ENCODE assay signal across 8 cellular contexts in the genomic region with DNA sequence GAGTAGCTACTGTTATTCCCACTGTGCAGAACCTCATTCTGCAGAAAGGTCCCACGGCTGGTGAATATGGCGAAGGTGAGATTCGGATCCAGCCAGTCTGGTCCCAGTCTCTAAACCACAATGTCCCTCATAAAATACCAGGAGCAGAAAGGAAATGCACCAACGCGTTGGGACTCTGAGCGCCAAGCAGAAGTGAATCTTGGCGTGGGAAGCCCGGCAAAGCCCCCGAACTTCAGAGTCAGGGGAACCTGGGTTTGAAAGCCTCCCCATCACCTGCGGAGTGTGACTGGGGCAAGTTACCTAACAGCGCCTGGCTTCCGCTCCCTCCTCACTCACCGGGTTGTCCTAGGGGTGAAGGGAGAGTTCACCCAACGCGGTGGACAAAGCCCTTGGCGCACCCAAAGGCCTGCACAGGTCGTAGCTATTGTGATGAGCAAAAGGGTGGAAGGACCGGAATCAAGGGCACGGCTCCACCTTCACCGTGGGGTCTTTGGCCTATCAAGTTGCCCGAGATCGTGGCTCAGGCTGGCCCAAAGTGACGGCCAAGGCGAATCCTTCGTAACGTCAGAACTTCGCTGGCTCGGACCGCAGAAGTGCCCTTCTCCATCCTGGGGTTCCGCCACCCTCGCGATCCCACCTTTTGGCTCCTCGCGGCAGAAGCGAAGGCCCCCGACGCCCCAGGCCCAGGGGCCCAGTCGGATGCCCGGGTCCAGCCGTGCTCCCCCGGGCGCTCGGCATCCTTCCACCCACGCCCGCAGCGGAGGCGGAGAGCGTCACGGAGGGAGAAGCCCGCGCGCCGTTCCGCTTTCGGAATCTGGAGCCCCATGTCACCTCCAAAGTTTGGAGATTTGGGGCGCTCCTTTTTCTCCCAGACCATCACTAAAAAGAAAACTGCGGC. TPM values are rescaled to one million over a fixed set of nuclear protein-coding genes. Genes with fewer than 3 reads are reported as not detected.
A peak's percentile ranks its signal among the peaks of the same experiment; 100 is the strongest.
DNase-seq lines count a peak whose midpoint lies in the region; ATAC-seq, FAIRE-seq and TF ChIP-seq lines count a peak whose summit lies in the region.

No MANE protein-coding gene starts in this region.

- H3K4me1 Mint-ChIP-seq in activated naive CD8-positive, alpha-beta T cell treated with anti-CD3 and anti-CD28 coated beads for 36 hours: peaks cover 40% of the 10 kb centered on the region

- FAIRE-seq in keratinocyte (lab: Jason Lieb, UNC): no peak

- no peaks in the 10 kb centered on the region for H3K27me3 ChIP-seq in Panc1 (ENCODE audit: control insufficient read depth, insufficient read depth, low read length)
- no peaks in the 10 kb centered on the region for H3K27me3 ChIP-seq in keratinocyte (ENCODE audit: control insufficient read depth, extremely low read depth, insufficient read depth, low read length)

- H3K79me2 ChIP-seq in keratinocyte (ENCODE audit: control insufficient read depth, insufficient read depth, low read length): peaks cover 54% of the 10 kb centered on the region

- H3K9me3 ChIP-seq in Panc1 (ENCODE audit: control insufficient read depth, insufficient read depth, low read depth, low read length): no peaks in the 10 kb centered on the region
- H3K9me3 ChIP-seq in keratinocyte (ENCODE audit: control insufficient read depth, low read depth, low read length): no peaks in the 10 kb centered on the region

- H3K27ac ChIP-seq in Panc1 (ENCODE audit: low read length) (peak overlapping the region; percentile 80), keratinocyte (ENCODE audit: control insufficient read depth, insufficient read depth, low read length) (peak overlapping the region; percentile 11)

- H3K36me3 Mint-ChIP-seq in activated naive CD8-positive, alpha-beta T cell treated with anti-CD3 and anti-CD28 coated beads for 36 hours: peaks cover 45% of the 10 kb centered on the region

- no peak overlapping the region for H2AFZ ChIP-seq in keratinocyte (ENCODE audit: control insufficient read depth, low read length)

- H3K4me1 ChIP-seq in Panc1 (ENCODE audit: control insufficient read depth, insufficient read depth, low read length) (peaks cover 61% of the 10 kb centered on the region), keratinocyte (ENCODE audit: control insufficient read depth, extremely low read depth, insufficient read depth, low read length) (peaks cover 29% of the 10 kb centered on the region)

- H3K36me3 ChIP-seq in Panc1 (ENCODE audit: control insufficient read depth, insufficient read depth, low read length): no peaks in the 10 kb centered on the region; the same call in 1 of the 2 replicates
- peaks cover 0 to 4% of the 10 kb centered on the region in 2 experiments for H3K36me3 ChIP-seq in keratinocyte (ENCODE audit: control insufficient read depth in 2 of 2, extremely low read depth in 1 of 2, insufficient read depth in 2 of 2, low read length in 2 of 2)

- no peaks in the 10 kb centered on the region for H4K20me1 ChIP-seq in keratinocyte (ENCODE audit: control insufficient read depth, extremely low read depth, insufficient read depth, low read length)

- no TSS peak for BruUV-seq in Panc1 (replicated peaks; lab: Mats Ljungman, UMichigan)

- in situ Hi-C loops in Panc1 (cut with HindIII; ENCODE audit: low pct_unique_long_range_greater_than_20kb, low sequenced_read_pairs): no loop called here

- ATAC-seq in GM19397 (IDR thresholded peaks at IDR 0.05; ENCODE audit: unreplicated experiment) (peak; percentile 5), Panc1 (peak; percentile 3; the same call in 1 of the 2 replicates), GM21447 (IDR thresholded peaks at IDR 0.05; ENCODE audit: unreplicated experiment) (no peak)

- DNase-seq in Panc1 (ENCODE audit: low read depth, low spot score) (no peak), keratinocyte (ENCODE audit: low read depth, low spot score) (no peak), NCI-H226 (no peak), RPMI8226 (no peak)
- DNase-seq in activated naive CD8-positive, alpha-beta T cell treated with anti-CD3 and anti-CD28 coated beads for 36 hours: peak; percentile 81
- DNase-seq in stimulated activated CD4-positive, alpha-beta T cell treated with anti-CD3 and anti-CD28 coated beads, Interleukin-4, amount 100 ng/mL, for 1 hour: peak; percentile 83

- H3K27me3 Mint-ChIP-seq in activated naive CD8-positive, alpha-beta T cell treated with anti-CD3 and anti-CD28 coated beads for 36 hours: no peaks in the 10 kb centered on the region

- H3K9ac ChIP-seq in keratinocyte (ENCODE audit: control insufficient read depth, extremely low read depth, insufficient read depth, low read length): peak overlapping the region; percentile 74

- H3K4me2 ChIP-seq in keratinocyte (ENCODE audit: control insufficient read depth, extremely low read depth, insufficient read depth, low read depth, low read length): peak overlapping the region; percentile 79

- no peaks in the 10 kb centered on the region for H3K9me1 ChIP-seq in keratinocyte (ENCODE audit: control insufficient read depth, extremely low read depth, insufficient read depth, low read length)

- intact Hi-C loops in Panc1 (cut with micrococcal nuclease; ENCODE audit: unreplicated experiment): no loop called here

- POLR2A ChIA-PET in Panc1 (lab: Charles Lee): interaction anchor here (0.5 to 0.7 kb wide), 5 partner anchors 110 to 373 kb away, joined by 3 to 6 read pairs (median 5); partner anchors contain the start of gene BAG3

- no peaks in the 10 kb centered on the region for H3K9me3 Mint-ChIP-seq in activated naive CD8-positive, alpha-beta T cell treated with anti-CD3 and anti-CD28 coated beads for 36 hours

- CTCF ChIA-PET in Panc1 (lab: Charles Lee): interaction anchor here (0.6 to 0.9 kb wide), 3 partner anchors 43 to 1628 kb away, joined by 3 read pairs; no protein-coding TSS in a partner anchor

- H3K4me3 Mint-ChIP-seq in activated naive CD8-positive, alpha-beta T cell treated with anti-CD3 and anti-CD28 coated beads for 36 hours: peak overlapping the region; percentile 87

- peak overlapping the region; percentile 75 to 82 for H3K4me3 ChIP-seq in Panc1 (ENCODE audit: low read depth in 2 of 2, low read length in 2 of 2)
- H3K4me3 ChIP-seq in keratinocyte (ENCODE audit: control insufficient read depth in 2 of 3, extremely low read depth in 1 of 3, insufficient read depth in 2 of 3, low read depth in 1 of 3, low read length in 3 of 3): peak overlapping the region; percentile 64 to 79 (median 68)

- dilution Hi-C loops in keratinocyte (cut with MboI; ENCODE audit: extremely low pct_ligation_motif_present, low sequenced_read_pairs): no loop called here

- H3K27ac Mint-ChIP-seq in activated naive CD8-positive, alpha-beta T cell treated with anti-CD3 and anti-CD28 coated beads for 36 hours: peak overlapping the region; percentile 90

- TF ChIP-seq CTCF in Panc1 (IDR thresholded peaks at IDR 0.05) (no peak), keratinocyte (optimal IDR thresholded peaks at IDR 0.05 in 1 of 3, IDR thresholded peaks at IDR 0.05 in 1 of 3, conservative IDR thresholded peaks at IDR 0.05 in 1 of 3; ENCODE audit: extremely low read depth in 1 of 3, insufficient read depth in 2 of 3, low read length in 3 of 3) (no peak)

RNA-seq across cellular contexts. Expression of gene RGS10, which starts 0.8 kb away (rescaled TPM):
- total RNA-seq in Panc1 (2021; ENCODE audit: unreplicated experiment): 68.6 TPM
- 64.0 TPM for polyA plus RNA-seq in Panc1 (2012; ENCODE audit: insufficient read length)
- total RNA-seq in activated naive CD8-positive, alpha-beta T cell treated with anti-CD3 and anti-CD28 coated beads for 36 hours: 100 to 1,000 TPM; 273 to 294 TPM
- polyA plus RNA-seq in keratinocyte: 51.0 to 87.8 TPM (median 66.4 TPM) in 3 replicates
- polyA plus RNA-seq in keratinocyte (2011; ENCODE audit: low read depth): 26.7 TPM
- 79.8 and 97.8 TPM in 2 replicates for polyA plus RNA-seq in keratinocyte (2011; cell fraction: cytosol; rRNA removed)
- polyA plus RNA-seq in keratinocyte (2011; cell fraction: nucleus; rRNA removed): 16.2 and 23.1 TPM in 2 replicates
- polyA plus RNA-seq in keratinocyte (2012; ENCODE audit: low replicate concordance): 62.0 and 82.8 TPM in 2 replicates
- polyA minus RNA-seq in keratinocyte: 2.9 to 22.3 TPM (median 17.0 TPM) in 3 replicates
- polyA minus RNA-seq in keratinocyte (2011; cell fraction: cytosol; rRNA and poly(A)+ RNA removed): 43.5 TPM
- polyA minus RNA-seq in keratinocyte (2011; cell fraction: nucleus; rRNA and poly(A)+ RNA removed): 6.0 and 6.7 TPM in 2 replicates

RNA-seq across cellular contexts. Expression of gene TIAL1, which starts 55.1 kb away (rescaled TPM):
- 236 TPM for total RNA-seq in Panc1 (2021; ENCODE audit: unreplicated experiment)
- polyA plus RNA-seq in Panc1 (2012; ENCODE audit: insufficient read length): 119 TPM
- 100 to 1,000 TPM; 212 to 215 TPM for total RNA-seq in activated naive CD8-positive, alpha-beta T cell treated with anti-CD3 and anti-CD28 coated beads for 36 hours
- polyA plus RNA-seq in keratinocyte: 66.9 to 117 TPM (median 98.1 TPM) in 3 replicates
- 181 TPM for polyA plus RNA-seq in keratinocyte (2011; ENCODE audit: low read depth)
- polyA plus RNA-seq in keratinocyte (2011; cell fraction: cytosol; rRNA removed): 42.0 and 70.2 TPM in 2 replicates
- polyA plus RNA-seq in keratinocyte (2011; cell fraction: nucleus; rRNA removed): 193 and 255 TPM in 2 replicates
- polyA plus RNA-seq in keratinocyte (2012; ENCODE audit: low replicate concordance): 70.7 and 108 TPM in 2 replicates
- polyA minus RNA-seq in keratinocyte: 23.8 to 78.1 TPM (median 32.4 TPM) in 3 replicates
- polyA minus RNA-seq in keratinocyte (2011; cell fraction: cytosol; rRNA and poly(A)+ RNA removed): 24.4 TPM
- polyA minus RNA-seq in keratinocyte (2011; cell fraction: nucleus; rRNA and poly(A)+ RNA removed): 35.2 and 69.0 TPM in 2 replicates

Comparison
In these comparisons a context has a peak if more than half of its experiments do, and no peak if none do; other contexts are left out.
1. DNase-seq: peak in activated naive CD8-positive, alpha-beta T cell treated with anti-CD3 and anti-CD28 coated beads for 36 hours (single experiment) and stimulated activated CD4-positive, alpha-beta T cell treated with anti-CD3 and anti-CD28 coated beads, Interleukin-4, amount 100 ng/mL, for 1 hour (single experiment); none in Panc1 (single experiment), keratinocyte (single experiment), NCI-H226 (single experiment) and RPMI8226 (single experiment).